In genomic region chr15:96746621-96747155, GRCh38 we compare ENCODE assay signal across 31 cellular contexts.
"Had no signal": no experiment of that assay in that cellular context is flagged by ENCODE, and none has a peak within 500 bp of the region (broad histone marks: within the 10 kb centered on the region; RNA-seq: fewer than 3 reads in every experiment).

No MANE protein-coding gene starts in this region.

- H3K9me3 ChIP-seq: esophagus muscularis mucosa, heart right ventricle, left lung, lower lobe of right lung, neutrophil, ovary, stomach, thyroid gland, upper lobe of left lung had no signal

- H3K9me3 Mint-ChIP-seq: activated CD8-positive, alpha-beta T cell treated with anti-CD3 and anti-CD28 coated beads for 36 hours; endodermal cell; stimulated activated memory B cell treated with anti-CD40 and anti-IgM and Interleukin-4, amounts not matched to agents 10 μg/mL and 1 μg/mL and 100 μg/mL, for 72 hours had no signal

- H3K4me1 ChIP-seq: esophagus muscularis mucosa, foreskin keratinocyte, heart right ventricle, left lung, lower lobe of right lung, stomach, thyroid gland, upper lobe of left lung had no signal

- DNase-seq: activated CD4-positive, alpha-beta T cell treated with anti-CD3 and anti-CD28 coated beads for 1 hour; activated CD4-positive, alpha-beta T cell treated with anti-CD3 and anti-CD28 coated beads, Interleukin-2, amount 50 U/mL, for 1 hour; activated CD8-positive, alpha-beta T cell treated with anti-CD3 and anti-CD28 coated beads for 36 hours; activated gamma-delta T cell treated with Interleukin-2 at 50 U/mL for 16 hours; activated naive CD4-positive, alpha-beta T cell treated with anti-CD3 and anti-CD28 coated beads, Interleukin-2, amount 50 U/mL, for 16 hours; activated T-cell treated with anti-CD3 and anti-CD28 coated beads, Interleukin-2, amount 50 U/mL, for 4 hours; amniotic stem cell; brain microvascular endothelial cell; cortex of kidney; endodermal cell; foreskin keratinocyte; heart right ventricle; kidney glomerular epithelial cell; left lung; lower lobe of right lung; mesenchymal stem cell; naive thymus-derived CD8-positive, alpha-beta T cell; ovary; stimulated activated CD4-positive, alpha-beta T cell treated with anti-CD3 and anti-CD28 coated beads, Interleukin-1b, Interleukin-23, amount 100 ng/mL, for 48 hours; stimulated activated CD4-positive, alpha-beta T cell treated with anti-CD3 and anti-CD28 coated beads, Interleukin-4, amount 100 ng/mL, for 4 hours; stimulated activated CD8-positive, alpha-beta memory T cell treated with anti-CD3 and anti-CD28 coated beads, Interleukin-4, amount 100 ng/mL, for 48 hours; stomach; T1000; thyroid gland; upper lobe of left lung had no signal

- H3K4me3 ChIP-seq: esophagus muscularis mucosa, heart right ventricle, left lung, lower lobe of right lung, ovary, smooth muscle cell, stomach, thyroid gland, upper lobe of left lung had no signal

- H3K4me1 Mint-ChIP-seq: activated T-helper 17 cell treated with anti-CD3 and anti-CD28 coated beads, Interleukin-2, amount 50 U/mL, for 72 hours; naive thymus-derived CD8-positive, alpha-beta T cell; stimulated activated memory B cell treated with anti-CD40 and anti-IgM and Interleukin-4, amounts not matched to agents 10 μg/mL and 1 μg/mL and 100 μg/mL, for 72 hours had no signal

- H3K4me3 Mint-ChIP-seq: activated CD8-positive, alpha-beta T cell treated with anti-CD3 and anti-CD28 coated beads for 36 hours; activated T-cell treated with anti-CD3 and anti-CD28 coated beads, Interleukin-2, amount 50 U/mL, for 4 hours; activated T-helper 17 cell treated with anti-CD3 and anti-CD28 coated beads, Interleukin-2, amount 50 U/mL, for 72 hours; endodermal cell; naive thymus-derived CD8-positive, alpha-beta T cell; stimulated activated memory B cell treated with anti-CD40 and anti-IgM and Interleukin-4, amounts not matched to agents 10 μg/mL and 1 μg/mL and 100 μg/mL, for 72 hours had no signal

- H3K27me3 Mint-ChIP-seq: activated CD8-positive, alpha-beta T cell treated with anti-CD3 and anti-CD28 coated beads for 36 hours; activated T-helper 17 cell treated with anti-CD3 and anti-CD28 coated beads, Interleukin-2, amount 50 U/mL, for 72 hours; stimulated activated memory B cell treated with anti-CD40 and anti-IgM and Interleukin-4, amounts not matched to agents 10 μg/mL and 1 μg/mL and 100 μg/mL, for 72 hours had no signal

- H3K27ac Mint-ChIP-seq: activated CD8-positive, alpha-beta T cell treated with anti-CD3 and anti-CD28 coated beads for 36 hours; activated T-helper 17 cell treated with anti-CD3 and anti-CD28 coated beads, Interleukin-2, amount 50 U/mL, for 72 hours; endodermal cell; naive thymus-derived CD8-positive, alpha-beta T cell; progenitor cell of endocrine pancreas; stimulated activated memory B cell treated with anti-CD40 and anti-IgM and Interleukin-4, amounts not matched to agents 10 μg/mL and 1 μg/mL and 100 μg/mL, for 72 hours had no signal

- H3K27ac ChIP-seq: brain microvascular endothelial cell, esophagus muscularis mucosa, foreskin keratinocyte, heart right ventricle, left lung, lower lobe of right lung, neutrophil, ovary, stomach, thyroid gland, upper lobe of left lung had no signal

- H3K27me3 ChIP-seq: brain microvascular endothelial cell, esophagus muscularis mucosa, foreskin keratinocyte, left lung, ovary, stomach, thyroid gland, upper lobe of left lung had no signal

- H3K36me3 Mint-ChIP-seq: naive thymus-derived CD8-positive, alpha-beta T cell; stimulated activated memory B cell treated with anti-CD40 and anti-IgM and Interleukin-4, amounts not matched to agents 10 μg/mL and 1 μg/mL and 100 μg/mL, for 72 hours had no signal

- H3K36me3 ChIP-seq: brain microvascular endothelial cell, esophagus muscularis mucosa, heart right ventricle, left lung, lower lobe of right lung, neutrophil, ovary, stomach, thyroid gland, upper lobe of left lung had no signal
